ENCODE assay signal across 9 cellular contexts in genomic region chr6:81451787-81452186, GRCh38.
DNase-seq lines count a peak whose midpoint lies in the region; ATAC-seq lines count a peak whose summit lies in the region.
"Had no signal": no experiment of that assay in that cellular context is flagged by ENCODE, and none has a peak within 500 bp of the region (broad histone marks: within the 10 kb centered on the region; RNA-seq: fewer than 3 reads in every experiment).

No MANE protein-coding gene starts in this region.

- no peak overlapping the region for H2AK5ac ChIP-seq in mesendoderm (ENCODE audit: low read length)

- H3K23ac ChIP-seq in mesendoderm (ENCODE audit: low read length) = no peak overlapping the region

- H3K4me1 Mint-ChIP-seq in activated T-cell treated with anti-CD3 and anti-CD28 coated beads, Interleukin-2, amount 50 U/mL, for 72 hours (ENCODE audit: low read depth) = no peaks in the 10 kb centered on the region

- no peak overlapping the region for H3K4me3 Mint-ChIP-seq in activated T-cell treated with anti-CD3 and anti-CD28 coated beads, Interleukin-2, amount 50 U/mL, for 72 hours

- H3K18ac ChIP-seq in mesendoderm (ENCODE audit: low read length) = no peak overlapping the region

- no peak overlapping the region for H3K27ac ChIP-seq in mesendoderm (ENCODE audit: low read depth, low read length)
- H3K27ac ChIP-seq: right lobe of liver had no signal

- no peak overlapping the region for H3K4me3 ChIP-seq in mesendoderm (ENCODE audit: low read length)
- H3K4me3 ChIP-seq: right lobe of liver had no signal

- no peak overlapping the region for H4K8ac ChIP-seq in mesendoderm (ENCODE audit: low read depth, low read length)

- no peak overlapping the region for H3K4ac ChIP-seq in mesendoderm (ENCODE audit: low read depth, low read length)

- peak; percentile 99 to 100 for ATAC-seq in activated T-cell treated with anti-CD3 and anti-CD28 coated beads, Interleukin-2, amount 50 U/mL, for 72 hours (replicated peaks in 1 of 2)
- ATAC-seq in HG03175 (IDR thresholded peaks at IDR 0.05; ENCODE audit: unreplicated experiment) (peak; percentile 97), GM21825 (IDR thresholded peaks at IDR 0.05; ENCODE audit: unreplicated experiment) (no peak), GM18873 (IDR thresholded peaks at IDR 0.05; ENCODE audit: low FRiP score, unreplicated experiment) (no peak)

- H2BK120ac ChIP-seq in mesendoderm (ENCODE audit: low read depth, low read length) = no peak overlapping the region

- no peak overlapping the region for H4K5ac ChIP-seq in mesendoderm (ENCODE audit: low read length)

- H3K79me1 ChIP-seq in mesendoderm (ENCODE audit: low read length) = no peaks in the 10 kb centered on the region

- no peaks in the 10 kb centered on the region for H3K36me3 ChIP-seq in mesendoderm (ENCODE audit: control insufficient read depth, insufficient read depth, low read length)
- H3K36me3 ChIP-seq: right lobe of liver had no signal

- no peak overlapping the region for H2BK15ac ChIP-seq in mesendoderm (replicated peaks; ENCODE audit: low read depth)

- WGBS in mesendoderm (ENCODE audit: extremely low coverage, insufficient coverage, low lambda C conversion rate) = no CpG with 5 or more reads among the region's 2 CpGs

- no peaks in the 10 kb centered on the region for H3K79me2 ChIP-seq in mesendoderm (ENCODE audit: control insufficient read depth, insufficient read depth, low read length)

- no peaks in the 10 kb centered on the region for H3K4me1 ChIP-seq in mesendoderm (ENCODE audit: control insufficient read depth, low read depth, low read length)
- H3K4me1 ChIP-seq: right lobe of liver had no signal

- no peak overlapping the region for H3K4me2 ChIP-seq in mesendoderm (ENCODE audit: low read length)

- peak; percentile 16 to 20 for DNase-seq in activated T-cell treated with anti-CD3 and anti-CD28 coated beads, Interleukin-2, amount 50 U/mL, for 72 hours
- no peak for DNase-seq in activated T-cell treated with anti-CD3 and anti-CD28 coated beads, Interleukin-2, amount 50 U/mL, for 48 hours
- DNase-seq in SW480 (ENCODE audit: low spot score) = peak; percentile 93
- DNase-seq in mesendoderm = peak; percentile 65
- DNase-seq in ecto neural progenitor cell (ENCODE audit: low spot score) = no peak
- DNase-seq: right lobe of liver had no signal

- peaks cover 0 to 2% of the 10 kb centered on the region in 2 donors for H3K9me3 Mint-ChIP-seq in activated T-cell treated with anti-CD3 and anti-CD28 coated beads, Interleukin-2, amount 50 U/mL, for 72 hours

- no peaks in the 10 kb centered on the region for H3K27me3 Mint-ChIP-seq in activated T-cell treated with anti-CD3 and anti-CD28 coated beads, Interleukin-2, amount 50 U/mL, for 72 hours (ENCODE audit: low read depth)

- H3K36me3 Mint-ChIP-seq in activated T-cell treated with anti-CD3 and anti-CD28 coated beads, Interleukin-2, amount 50 U/mL, for 72 hours (ENCODE audit: insufficient read depth in 2 of 2) = no peaks in the 10 kb centered on the region

- no peak overlapping the region for H3K27ac Mint-ChIP-seq in activated T-cell treated with anti-CD3 and anti-CD28 coated beads, Interleukin-2, amount 50 U/mL, for 72 hours

- H3K27me3 ChIP-seq in mesendoderm (ENCODE audit: insufficient read depth, low read length, poor library complexity) = no peaks in the 10 kb centered on the region
- H3K27me3 ChIP-seq: right lobe of liver had no signal

- H3K9ac ChIP-seq in mesendoderm (ENCODE audit: low read length) = no peak overlapping the region

- H3K56ac ChIP-seq in mesendoderm (ENCODE audit: low read length) = no peak overlapping the region

- H2BK5ac ChIP-seq in mesendoderm (ENCODE audit: low read length) = no peak overlapping the region

Comparison
In these comparisons a context has a peak if more than half of its experiments do, and no peak if none do; other contexts are left out.
1. DNase-seq: peak in activated T-cell treated with anti-CD3 and anti-CD28 coated beads, Interleukin-2, amount 50 U/mL, for 72 hours (2 of 2), SW480 (single experiment) and mesendoderm (single experiment); none in activated T-cell treated with anti-CD3 and anti-CD28 coated beads, Interleukin-2, amount 50 U/mL, for 48 hours (0 of 2) and ecto neural progenitor cell (single experiment).
2. ATAC-seq: peak in activated T-cell treated with anti-CD3 and anti-CD28 coated beads, Interleukin-2, amount 50 U/mL, for 72 hours (2 of 2) and HG03175 (single experiment); none in GM21825 (single experiment) and GM18873 (single experiment).